ENCODE assay signal across 20 cellular contexts in genomic region chr3:132504375-132504921, GRCh38.
A peak's percentile ranks its signal among the peaks of the same experiment; 100 is the strongest.
DNase-seq lines count a peak whose midpoint lies in the region; ATAC-seq, FAIRE-seq and TF ChIP-seq lines count a peak whose summit lies in the region.
"Had no signal": no experiment of that assay in that cellular context is flagged by ENCODE, and none has a peak within 500 bp of the region (broad histone marks: within the 10 kb centered on the region; RNA-seq: fewer than 3 reads in every experiment).

No MANE protein-coding gene starts in this region.

- H2AK5ac ChIP-seq in IMR-90 (ENCODE audit: low read depth, low read length) = no peak overlapping the region
- H2AK5ac ChIP-seq in neuronal stem cell (ENCODE audit: low read depth, low read length) = no peak overlapping the region

- H4K5ac ChIP-seq in IMR-90 (ENCODE audit: low read depth, low read length) = no peak overlapping the region

- H3K56ac ChIP-seq in IMR-90 (ENCODE audit: extremely low read depth, insufficient read depth, low read length) = no peak overlapping the region

- H2AFZ ChIP-seq in IMR-90 (replicated peaks; ENCODE audit: low read length, poor library complexity) = no peak overlapping the region
- no peak overlapping the region for H2AFZ ChIP-seq in neuronal stem cell (ENCODE audit: low read length)

- H3K4me3 ChIP-seq in IMR-90 (ENCODE audit: insufficient read depth, low read depth, low read length) (no peak overlapping the region), fibroblast of villous mesenchyme (ENCODE audit: low read depth, low read length) (no peak overlapping the region), transverse colon (no peak overlapping the region), neuronal stem cell (ENCODE audit: low read length in 2 of 2) (no peak overlapping the region)

- H4K20me1 ChIP-seq in IMR-90 (ENCODE audit: insufficient read depth, low read length) = no peaks in the 10 kb centered on the region

- in situ Hi-C loops in IMR-90 (cut with MboI; ENCODE audit: low sequenced_read_pairs) = no loop called here
- in situ Hi-C loops in transverse colon (cut with MboI; ENCODE audit: low pct_ligation_motif_present in 1 of 4, low pct_unique_long_range_greater_than_20kb in 1 of 4, low sequenced_read_pairs in 3 of 4) = no loop called here

- ATAC-seq in IMR-90 (ENCODE audit: low read depth) = peak; percentile 63

- no peak overlapping the region for H3K4ac ChIP-seq in IMR-90 (ENCODE audit: low read depth, low read length)
- no peak overlapping the region for H3K4ac ChIP-seq in neuronal stem cell (ENCODE audit: low read length)

- TF ChIP-seq CTCF in IMR-90 (conservative IDR thresholded peaks at IDR 0.05; ENCODE audit: low read depth, low read length) (no peak), fibroblast of villous mesenchyme (IDR thresholded peaks at IDR 0.05; ENCODE audit: insufficient read depth, low read depth, low read length) (no peak), transverse colon (IDR thresholded peaks at IDR 0.05) (no peak)

- H3K14ac ChIP-seq in IMR-90 (replicated peaks; ENCODE audit: low read depth, low read length) = no peak overlapping the region
- H3K14ac ChIP-seq in neuronal stem cell (ENCODE audit: low read length) = no peak overlapping the region

- TF ChIP-seq POLR2A in IMR-90 (IDR thresholded peaks at IDR 0.05; ENCODE audit: low read depth, low read length) = no peak
- no peak for TF ChIP-seq POLR2A in transverse colon (IDR thresholded peaks at IDR 0.05)

- H2AK9ac ChIP-seq in IMR-90 (replicated peaks; ENCODE audit: low read depth, low read length, poor library complexity) = no peak overlapping the region

- no peak for TF ChIP-seq RAD21 in IMR-90 (IDR thresholded peaks at IDR 0.05; ENCODE audit: low read length)

- H3K4me1 ChIP-seq in IMR-90 (ENCODE audit: control insufficient read depth, insufficient read depth, low read length) (no peaks in the 10 kb centered on the region), transverse colon (peaks cover 0 to 52% (median 22%) of the 10 kb centered on the region in 4 donors), neuronal stem cell (ENCODE audit: control insufficient read depth in 2 of 2, insufficient read depth in 1 of 2, low read depth in 1 of 2, low read length in 2 of 2) (no peaks in the 10 kb centered on the region)
- H3K4me1 ChIP-seq: BE2C had no signal

- CTCF ChIA-PET in IMR-90 (lab: Yijun Ruan, JAX) = interaction anchor here (0.6 to 1.0 kb wide), 2 partner anchors 89 to 144 kb away, joined by 3 to 4 read pairs; no protein-coding TSS in a partner anchor

- H4K91ac ChIP-seq in IMR-90 (ENCODE audit: insufficient read depth, low read depth, low read length) (no peak overlapping the region), neuronal stem cell (ENCODE audit: low read depth, low read length, poor library complexity) (no peak overlapping the region)

- H3K9me3 ChIP-seq in IMR-90 (ENCODE audit: control insufficient read depth, insufficient read depth, low read length) = no peaks in the 10 kb centered on the region
- H3K9me3 ChIP-seq in transverse colon = no peaks in the 10 kb centered on the region
- no peaks in the 10 kb centered on the region for H3K9me3 ChIP-seq in neuronal stem cell (replicated peaks in 1 of 2; ENCODE audit: control insufficient read depth in 2 of 2, insufficient read depth in 1 of 2, low read depth in 1 of 2, low read length in 2 of 2)
- H3K9me3 ChIP-seq: BE2C had no signal

- H3K27me3 ChIP-seq in IMR-90 (ENCODE audit: control insufficient read depth, insufficient read depth, low read length) = no peaks in the 10 kb centered on the region
- H3K27me3 ChIP-seq in transverse colon = no peaks in the 10 kb centered on the region
- H3K27me3 ChIP-seq in neuronal stem cell (ENCODE audit: control insufficient read depth in 3 of 3, insufficient read depth in 3 of 3, low read depth in 1 of 3, low read length in 3 of 3) = no peaks in the 10 kb centered on the region
- H3K27me3 ChIP-seq: BE2C had no signal

- no peaks in the 10 kb centered on the region for H3K9me1 ChIP-seq in IMR-90 (ENCODE audit: insufficient read depth, low read length)

- H4K8ac ChIP-seq in IMR-90 (ENCODE audit: low read depth in 2 of 2, low read length in 2 of 2) (no peak overlapping the region), neuronal stem cell (ENCODE audit: low read depth, low read length) (no peak overlapping the region)

- H3K4me2 ChIP-seq in IMR-90 (ENCODE audit: low read depth, low read length) = no peak overlapping the region
- H3K4me2 ChIP-seq in neuronal stem cell (ENCODE audit: insufficient read depth, low read length, poor library complexity, severe bottlenecking) = no peak overlapping the region

- DNase-seq in IMR-90 (peak; percentile 18), dedifferentiated amniotic fluid mesenchymal stem cell (ENCODE audit: extremely low spot score) (peak; percentile 24), fibroblast of villous mesenchyme (ENCODE audit: low read depth) (peak; percentile 35), transverse colon (no peak), GM19239 (ENCODE audit: insufficient read length, low spot score) (no peak), neuronal stem cell (ENCODE audit: low spot score) (no peak), H4 (ENCODE audit: low spot score) (no peak)
- DNase-seq: ACHN; BE2C; CD4-positive, alpha-beta memory T cell; DMS153; DND-41; GDM1; HCEC 1CT; HFFc6 had no signal

- H2BK20ac ChIP-seq in IMR-90 (ENCODE audit: low read depth, low read length) = no peak overlapping the region

- no peak overlapping the region for H3K9ac ChIP-seq in IMR-90 (ENCODE audit: low read depth, low read length)
- H3K9ac ChIP-seq in neuronal stem cell (ENCODE audit: low read depth, low read length, poor library complexity) = no peak overlapping the region

- no TSS peak for BruUV-seq in IMR-90 (replicated peaks; lab: Mats Ljungman, UMichigan)

- TF ChIP-seq EP300 in transverse colon (IDR thresholded peaks at IDR 0.05; ENCODE audit: low read depth) = no peak

- no peak overlapping the region for H2BK12ac ChIP-seq in neuronal stem cell (ENCODE audit: low read length)

- dilution Hi-C loops in IMR-90 (cut with HindIII; ENCODE audit: low sequenced_read_pairs, unreplicated experiment) = no loop called here

- no peak overlapping the region for H2BK120ac ChIP-seq in IMR-90 (ENCODE audit: low read depth, low read length)
- H2BK120ac ChIP-seq in neuronal stem cell (ENCODE audit: low read depth, low read length) = no peak overlapping the region

- H2BK5ac ChIP-seq in IMR-90 (ENCODE audit: low read depth, low read length, poor library complexity, severe bottlenecking) = no peak overlapping the region
- H2BK5ac ChIP-seq in neuronal stem cell (ENCODE audit: low read length) = no peak overlapping the region

- POLR2A ChIA-PET in IMR-90 (lab: Charles Lee; ENCODE audit: unreplicated experiment) = interaction anchor here (0.6 kb wide), 1 partner anchor 1323 kb away, joined by 3 read pairs; no protein-coding TSS in a partner anchor

- H2BK15ac ChIP-seq in IMR-90 (ENCODE audit: low read depth, low read length) = no peak overlapping the region
- H2BK15ac ChIP-seq in neuronal stem cell (ENCODE audit: low read length) = no peak overlapping the region

- H3K18ac ChIP-seq in IMR-90 (ENCODE audit: low read depth, low read length) = no peak overlapping the region
- H3K18ac ChIP-seq in neuronal stem cell (ENCODE audit: low read length) = no peak overlapping the region

- FAIRE-seq in GM19239 (lab: Jason Lieb, UNC) = no peak
- FAIRE-seq: D721Med, GM12892, H1 had no signal

- H3K36me3 ChIP-seq in IMR-90 (ENCODE audit: control insufficient read depth, insufficient read depth, low read length) = peaks cover 42% of the 10 kb centered on the region
- H3K36me3 ChIP-seq in transverse colon = peaks cover 0 to 63% (median 29%) of the 10 kb centered on the region in 4 donors
- H3K36me3 ChIP-seq in neuronal stem cell (replicated peaks in 1 of 2; ENCODE audit: control insufficient read depth in 2 of 2, insufficient read depth in 2 of 2, low read length in 2 of 2) = peaks cover 20 to 99% of the 10 kb centered on the region in 2 donors

- H3K23ac ChIP-seq in IMR-90 (ENCODE audit: low read depth, low read length) (no peak overlapping the region), neuronal stem cell (ENCODE audit: low read depth, low read length, poor library complexity) (no peak overlapping the region)

- peaks cover 3 to 4% of the 10 kb centered on the region in 2 experiments; a peak in 2 of 4 replicates for H3K79me1 ChIP-seq in IMR-90 (ENCODE audit: low read depth in 1 of 2, low read length in 2 of 2)
- no peaks in the 10 kb centered on the region for H3K79me1 ChIP-seq in neuronal stem cell (ENCODE audit: low read depth, low read length)

- H3K27ac ChIP-seq in IMR-90 (ENCODE audit: insufficient read depth, low read length) = no peak overlapping the region
- peak overlapping the region in 3 of 4 donors; percentile 48 to 60 (median 54) for H3K27ac ChIP-seq in transverse colon
- H3K27ac ChIP-seq in neuronal stem cell (replicated peaks; ENCODE audit: low read length) = no peak overlapping the region
- H3K27ac ChIP-seq: C4-2B, HL-60 had no signal

- intact Hi-C loops in IMR-90 (cut with micrococcal nuclease) = loop anchor here (5.0 kb wide), 1 partner anchor 188 kb away; no protein-coding TSS in a partner anchor
- intact Hi-C loops in transverse colon (cut with DNase I; ENCODE audit: low total_unique reads) = no loop called here

TF ChIP-seq in IMR-90, 13 proteins besides CTCF, POLR2A, EP300 and RAD21:
- no peak for TF ChIP-seq RFX5 (IDR thresholded peaks at IDR 0.05; ENCODE audit: low read depth, low read length)
- TF ChIP-seq CEBPB (IDR thresholded peaks at IDR 0.05; ENCODE audit: low read depth, low read length) = 0 out of 2 replicates have a peak, but pooled peaks have one; percentile 42
TF ChIP-seq in IMR-90: peak in this region for 1.

Comparison
In these comparisons a context has a peak if more than half of its experiments do, and no peak if none do; other contexts are left out.
1. DNase-seq: peak in IMR-90 (single experiment), dedifferentiated amniotic fluid mesenchymal stem cell (single experiment) and fibroblast of villous mesenchyme (single experiment); none in transverse colon (single experiment), GM19239 (single experiment), neuronal stem cell (single experiment) and H4 (single experiment).
2. H3K27ac ChIP-seq: peak in transverse colon (3 of 4); none in IMR-90 (single experiment) and neuronal stem cell (single experiment).